ENCODE assay signal across 9 cellular contexts in genomic region chr17:79664925-79665738, GRCh38. TPM values are rescaled to one million over a fixed set of nuclear protein-coding genes. Genes with fewer than 3 reads are reported as not detected.
DNase-seq lines count a peak whose midpoint lies in the region; ATAC-seq and TF ChIP-seq lines count a peak whose summit lies in the region.
"Had no signal": no experiment of that assay in that cellular context is flagged by ENCODE, and none has a peak within 500 bp of the region (broad histone marks: within the 10 kb centered on the region; RNA-seq: fewer than 3 reads in every experiment).

No MANE protein-coding gene starts in this region.

- H3K27me3 Mint-ChIP-seq in stimulated activated naive B cell treated with anti-CD40 and anti-IgM and Interleukin-4, amounts not matched to agents 10 μg/mL and 1 μg/mL and 100 μg/mL, for 72 hours: peaks cover 58 to 91% of the 10 kb centered on the region in 2 donors

- H3K36me3 Mint-ChIP-seq in stimulated activated naive B cell treated with anti-CD40 and anti-IgM and Interleukin-4, amounts not matched to agents 10 μg/mL and 1 μg/mL and 100 μg/mL, for 72 hours: peaks cover 2 to 3% of the 10 kb centered on the region in 2 donors

- no peak for TF ChIP-seq EP300 in ovary (IDR thresholded peaks at IDR 0.05)

- H3K36me3 ChIP-seq in PC-3 (ENCODE audit: low read depth, low read length): no peaks in the 10 kb centered on the region
- H3K36me3 ChIP-seq in ovary: no peaks in the 10 kb centered on the region

- intact Hi-C loops in PC-3 (cut with micrococcal nuclease): no loop called here
- intact Hi-C loops in ovary (cut with DNase I): no loop called here

- 13 to 16% (median 15%) methylated on average over 23 of the region's 23 CpGs for WGBS in ovary, 3 donors

- BruUV-seq in PC-3 (replicated peaks; lab: Mats Ljungman, UMichigan): no TSS peak

- peaks cover 0 to 4% of the 10 kb centered on the region in 2 donors for H3K4me1 Mint-ChIP-seq in stimulated activated naive B cell treated with anti-CD40 and anti-IgM and Interleukin-4, amounts not matched to agents 10 μg/mL and 1 μg/mL and 100 μg/mL, for 72 hours

- H3K9me3 ChIP-seq in PC-3 (ENCODE audit: low read length) (no peaks in the 10 kb centered on the region), ovary (no peaks in the 10 kb centered on the region)

- ATAC-seq in PC-3 (peak; percentile 90), GM19328 (IDR thresholded peaks at IDR 0.05; ENCODE audit: unreplicated experiment) (no peak), HG02870 (IDR thresholded peaks at IDR 0.05; ENCODE audit: unreplicated experiment) (no peak)
- ATAC-seq in stimulated activated naive B cell treated with anti-CD40 and anti-IgM and Interleukin-4, amounts not matched to agents 10 μg/mL and 1 μg/mL and 100 μg/mL, for 72 hours (replicated peaks): no peak

- CTCF ChIA-PET in PC-3 (lab: Charles Lee): interaction anchor here (0.6 kb wide), 1 partner anchor 44 kb away, joined by 3 read pairs; no protein-coding TSS in a partner anchor

- H3K9ac ChIP-seq in PC-3 (ENCODE audit: low read length): no peak overlapping the region

- POLR2A ChIA-PET in PC-3 (lab: Charles Lee; ENCODE audit: unreplicated experiment): interaction anchor here (0.6 kb wide), 1 partner anchor 803 kb away, joined by 3 read pairs; no protein-coding TSS in a partner anchor

- H3K9me3 Mint-ChIP-seq in stimulated activated naive B cell treated with anti-CD40 and anti-IgM and Interleukin-4, amounts not matched to agents 10 μg/mL and 1 μg/mL and 100 μg/mL, for 72 hours: peaks cover 7 to 14% of the 10 kb centered on the region in 2 donors

- peaks cover 30% of the 10 kb centered on the region for H3K27me3 ChIP-seq in PC-3 (ENCODE audit: low read length)
- H3K27me3 ChIP-seq in ovary: no peaks in the 10 kb centered on the region

- DNase-seq in EH (ENCODE audit: low read depth) (peak; percentile 16), PC-3 (peak; percentile 83), fibroblast of the aortic adventitia (ENCODE audit: low read depth) (peak; percentile 56), ovary (peak; percentile 78 to 92 (median 87)), T-helper 9 cell (no peak)
- no peak for DNase-seq in stimulated activated naive B cell treated with anti-CD40 and anti-IgM and Interleukin-4, amounts not matched to agents 10 μg/mL and 1 μg/mL and 100 μg/mL, for 72 hours
- DNase-seq: stimulated activated naive CD4-positive, alpha-beta T cell treated with Interleukin-2 at 50 U/mL for 16 hours had no signal

- H4K20me1 ChIP-seq in PC-3 (ENCODE audit: low read length): no peaks in the 10 kb centered on the region

- no peak overlapping the region for H3K4me3 Mint-ChIP-seq in stimulated activated naive B cell treated with anti-CD40 and anti-IgM and Interleukin-4, amounts not matched to agents 10 μg/mL and 1 μg/mL and 100 μg/mL, for 72 hours

- peaks cover 17% of the 10 kb centered on the region for H3K4me1 ChIP-seq in PC-3 (ENCODE audit: insufficient read depth, low read length)
- peaks cover 2% of the 10 kb centered on the region for H3K4me1 ChIP-seq in ovary (ENCODE audit: insufficient read depth)

- H3F3A ChIP-seq in PC-3 (ENCODE audit: low read length, unreplicated experiment): no peaks in the 10 kb centered on the region

- H3K4me2 ChIP-seq in PC-3 (ENCODE audit: low read length): peak overlapping the region; percentile 94

- no peak for TF ChIP-seq POLR2A in ovary (IDR thresholded peaks at IDR 0.05)

- H3K79me2 ChIP-seq in PC-3 (ENCODE audit: low read length): no peaks in the 10 kb centered on the region

- H3K4me3 ChIP-seq in PC-3 (ENCODE audit: low read length) (peak overlapping the region; percentile 71), fibroblast of the aortic adventitia (ENCODE audit: low read depth, low read length) (no peak overlapping the region), ovary (no peak overlapping the region)

- TF ChIP-seq CTCF in PC-3 (conservative IDR thresholded peaks at IDR 0.05; ENCODE audit: low read depth, low read length) (no peak), fibroblast of the aortic adventitia (IDR thresholded peaks at IDR 0.05; ENCODE audit: insufficient read depth, low read length) (no peak), ovary (IDR thresholded peaks at IDR 0.05) (no peak)

- H2AFZ ChIP-seq in PC-3 (ENCODE audit: low read length): peak overlapping the region; percentile 97

- H3K27ac ChIP-seq in PC-3 (ENCODE audit: low read length) (peak overlapping the region; percentile 45), ovary (no peak overlapping the region)

- no peaks in the 10 kb centered on the region for H3K9me2 ChIP-seq in PC-3 (replicated peaks; ENCODE audit: low read length)

- no peak overlapping the region for H3K27ac Mint-ChIP-seq in stimulated activated naive B cell treated with anti-CD40 and anti-IgM and Interleukin-4, amounts not matched to agents 10 μg/mL and 1 μg/mL and 100 μg/mL, for 72 hours

RNA-seq across cellular contexts. Expression of gene RBFOX3, which starts 54.3 kb away (rescaled TPM):
- total RNA-seq in PC-3 (2014; rRNA removed) (not detected in 2 replicates), fibroblast of the aortic adventitia (ENCODE audit: low replicate concordance) (not detected in 2 replicates), ovary (1 to 10 TPM in 1 of 7 donors, under 1 TPM in 4, not detected in 2; 0.13 to 3.4 (median 0.20) TPM)
- under 1 TPM; 0.07 to 0.97 TPM for polyA plus RNA-seq in ovary

Comparison
In these comparisons a context has a peak if more than half of its experiments do, and no peak if none do; other contexts are left out.
1. DNase-seq: peak in EH (single experiment), PC-3 (single experiment), fibroblast of the aortic adventitia (single experiment) and ovary (5 of 5); none in T-helper 9 cell (single experiment) and stimulated activated naive B cell treated with anti-CD40 and anti-IgM and Interleukin-4, amounts not matched to agents 10 μg/mL and 1 μg/mL and 100 μg/mL, for 72 hours (single experiment).